In genomic region chr5:11511878-11512277, GRCh38 we compare ENCODE assay signal across 14 cellular contexts.
A peak's percentile ranks its signal among the peaks of the same experiment; 100 is the strongest.
DNase-seq lines count a peak whose midpoint lies in the region; ATAC-seq and TF ChIP-seq lines count a peak whose summit lies in the region.
"Had no signal": no experiment of that assay in that cellular context is flagged by ENCODE, and none has a peak within 500 bp of the region (broad histone marks: within the 10 kb centered on the region; RNA-seq: fewer than 3 reads in every experiment).

No MANE protein-coding gene starts in this region.

- H3K4me1 ChIP-seq in body of pancreas = peaks cover 16% of the 10 kb centered on the region

- intact Hi-C loops in body of pancreas (cut with DNase I) (no loop called here), dorsolateral prefrontal cortex (cut with DNase I) (no loop called here)

- H3K4me3 ChIP-seq in body of pancreas (no peak overlapping the region), dorsolateral prefrontal cortex (no peak overlapping the region)

- ATAC-seq in body of pancreas = peak; percentile 75
- no peak for ATAC-seq in HG03095 (IDR thresholded peaks at IDR 0.05; ENCODE audit: unreplicated experiment)
- ATAC-seq: HCT116 had no signal

- H3K9me3 ChIP-seq in body of pancreas = no peaks in the 10 kb centered on the region

- no peaks in the 10 kb centered on the region for H3K36me3 ChIP-seq in body of pancreas (replicated peaks in 1 of 2; ENCODE audit: insufficient read depth in 1 of 2, low read depth in 2 of 2)

- 40 to 54% methylated on average over 2 of the region's 2 CpGs for WGBS in body of pancreas, 2 donors

- H3K27me3 ChIP-seq in body of pancreas (no peaks in the 10 kb centered on the region), dorsolateral prefrontal cortex (no peaks in the 10 kb centered on the region)

- TF ChIP-seq POLR2A in body of pancreas (IDR thresholded peaks at IDR 0.05) = no peak

- TF ChIP-seq CTCF in body of pancreas (IDR thresholded peaks at IDR 0.05) (no peak), dorsolateral prefrontal cortex (IDR thresholded peaks at IDR 0.05 in 54 of 56, conservative IDR thresholded peaks at IDR 0.05 in 2 of 56; ENCODE audit: low read depth in 1 of 56, partially characterized antibody in 56 of 56) (no peak)

- DNase-seq in SK-MEL-5 (ENCODE audit: low read depth, low spot score) (peak; percentile 66), body of pancreas (no peak), dorsolateral prefrontal cortex (no peak), KBM-7 (no peak)
- no peak for DNase-seq in effector CD4-positive, alpha-beta T cell
- DNase-seq: C1 segment of cervical spinal cord; Calu3; CD4-positive, alpha-beta memory T cell; COR-L47; DMS53; DND-41; H9 had no signal

- in situ Hi-C loops in SK-MEL-5 (cut with HindIII; ENCODE audit: low pct_unique_long_range_greater_than_20kb, low sequenced_read_pairs) = no loop called here
- in situ Hi-C loops in KBM-7 (cut with MboI; ENCODE audit: low pct_unique_long_range_greater_than_20kb, low sequenced_read_pairs) = no loop called here

- H3K27ac ChIP-seq in body of pancreas (peak overlapping the region in 2 of 4 donors; percentile 38 to 47), dorsolateral prefrontal cortex (peak overlapping the region in 44 of 59 donors; percentile 1 to 73 (median 36))
